Comparison of ENCODE assay signal across 11 cellular contexts in the genomic region with DNA sequence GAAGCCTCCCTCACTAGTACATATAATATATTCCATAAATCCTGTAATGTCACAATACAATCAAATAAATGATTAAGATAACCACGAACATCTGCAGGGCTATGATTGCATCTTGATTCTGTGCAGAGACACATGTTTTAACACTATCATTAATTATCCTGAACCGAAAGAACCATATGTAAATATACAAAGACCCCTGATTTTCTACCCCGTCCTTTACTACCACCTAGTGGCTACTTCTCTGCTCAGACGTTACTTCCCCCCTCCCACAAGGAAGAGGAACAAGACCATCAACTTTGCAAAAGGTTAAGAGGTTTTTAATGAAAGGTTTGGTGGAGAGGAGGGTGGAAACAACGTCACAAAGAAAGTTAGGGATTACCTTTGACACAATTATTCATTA.
DNase-seq lines count a peak whose midpoint lies in the region; TF ChIP-seq lines count a peak whose summit lies in the region.
"Had no signal": no experiment of that assay in that cellular context is flagged by ENCODE, and none has a peak within 500 bp of the region (broad histone marks: within the 10 kb centered on the region; RNA-seq: fewer than 3 reads in every experiment).

No MANE protein-coding gene starts in this region.

- no peak for TF ChIP-seq EP300 in Ishikawa (IDR thresholded peaks at IDR 0.05; ENCODE audit: borderline replicate concordance)

- H3K27ac Mint-ChIP-seq in nephron progenitor cell = no peak overlapping the region

- TF ChIP-seq CTCF in astrocyte of the cerebellum (IDR thresholded peaks at IDR 0.05; ENCODE audit: low read depth, low read length, missing control alignments) (peak; percentile 62), nephron progenitor cell (IDR thresholded peaks at IDR 0.05) (peak; percentile 41)

- no peaks in the 10 kb centered on the region for H3K9me3 Mint-ChIP-seq in nephron progenitor cell

- no peaks in the 10 kb centered on the region for H3K27me3 Mint-ChIP-seq in nephron progenitor cell (ENCODE audit: low read depth, poor library complexity)

- peaks cover 39% of the 10 kb centered on the region for H3K4me1 Mint-ChIP-seq in nephron progenitor cell

- peaks cover 6% of the 10 kb centered on the region for H3K36me3 Mint-ChIP-seq in nephron progenitor cell (ENCODE audit: low read depth)

- TF ChIP-seq RAD21 in Ishikawa (IDR thresholded peaks at IDR 0.05; ENCODE audit: low read depth) = peak; percentile 37

- in situ Hi-C loops in astrocyte of the cerebellum (cut with HindIII; ENCODE audit: low sequenced_read_pairs) = no loop called here

- DNase-seq in DMS153 treated with DMSO at 0.1 percent for 48 hours (lab: John Stamatoyannopoulos, UW; ENCODE audit: unreplicated experiment) = peak; percentile 1
- DNase-seq in DMS153 (lab: John Stamatoyannopoulos, UW) = no peak
- DNase-seq in astrocyte of the cerebellum (ENCODE audit: low read depth) = no peak
- no peak for DNase-seq in nephron progenitor cell
- DNase-seq in nucleus accumbens (lab: John Stamatoyannopoulos, UW) = no peak
- no peak for DNase-seq in amygdala (lab: John Stamatoyannopoulos, UW)
- DNase-seq in hepatic stellate cell (ENCODE audit: low spot score) = no peak
- DNase-seq: 8988T; adrenal gland; stimulated activated CD8-positive, alpha-beta memory T cell treated with anti-CD3 and anti-CD28 coated beads, Interleukin-4, amount 100 ng/mL, for 48 hours had no signal

- H3K4me3 Mint-ChIP-seq in nephron progenitor cell = no peak overlapping the region

- H3K4me3 ChIP-seq in astrocyte of the cerebellum (ENCODE audit: low read depth, low read length) = no peak overlapping the region
- H3K4me3 ChIP-seq: adrenal gland had no signal

TF ChIP-seq in Ishikawa, 13 proteins besides CTCF, POLR2A, EP300 and RAD21:
- no peak for TF ChIP-seq TAF1 (IDR thresholded peaks at IDR 0.05; ENCODE audit: low read depth)
- TF ChIP-seq REST (IDR thresholded peaks at IDR 0.05; ENCODE audit: low read depth) = no peak
- no peak for TF ChIP-seq ZBTB7A (IDR thresholded peaks at IDR 0.05; ENCODE audit: low read depth)
- no peak for TF ChIP-seq USF1 (IDR thresholded peaks at IDR 0.05)
- no peak for TF ChIP-seq FOXM1 (IDR thresholded peaks at IDR 0.05; ENCODE audit: borderline replicate concordance, low read depth)
- TF ChIP-seq YY1 (IDR thresholded peaks at IDR 0.05; ENCODE audit: low read depth) = no peak
- no peak for TF ChIP-seq TEAD4 (IDR thresholded peaks at IDR 0.05)
- TF ChIP-seq CREB1 (IDR thresholded peaks at IDR 0.05; ENCODE audit: low read depth) = no peak
- TF ChIP-seq CEBPB (IDR thresholded peaks at IDR 0.05) = no peak
TF ChIP-seq in Ishikawa: peak in this region for 0.
